ENCODE assay signal across 26 cellular contexts in the genomic region with DNA sequence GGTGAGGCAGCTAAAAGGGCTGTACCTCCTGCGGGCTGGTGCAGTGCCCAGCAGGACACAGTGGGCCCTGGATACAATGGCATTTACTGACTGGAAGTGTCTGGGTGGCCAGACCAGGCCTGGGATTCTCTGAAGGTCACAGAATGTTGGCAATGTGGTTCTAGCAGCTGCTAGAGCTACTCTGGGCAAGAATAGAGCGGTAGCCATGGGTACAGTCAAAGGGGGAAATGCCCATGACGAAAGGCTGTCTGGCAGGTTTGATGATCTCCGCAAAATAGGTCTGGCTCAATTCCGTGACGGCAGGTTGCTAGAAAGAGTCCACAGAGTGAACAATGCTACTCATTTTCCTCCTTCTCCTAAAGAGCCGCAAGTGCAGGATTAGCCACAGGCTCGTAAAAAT.
DNase-seq lines count a peak whose midpoint lies in the region; ATAC-seq, FAIRE-seq and TF ChIP-seq lines count a peak whose summit lies in the region.
"Had no signal": no experiment of that assay in that cellular context is flagged by ENCODE, and none has a peak within 500 bp of the region (broad histone marks: within the 10 kb centered on the region; RNA-seq: fewer than 3 reads in every experiment).

No MANE protein-coding gene starts in this region.

- intact Hi-C loops in right lobe of liver (cut with DNase I) = no loop called here
- intact Hi-C loops in HepG2 (cut with micrococcal nuclease; ENCODE audit: unreplicated experiment) = no loop called here
- intact Hi-C loops in left ventricle myocardium inferior (cut with micrococcal nuclease) = no loop called here
- intact Hi-C loops in Calu3 (cut with micrococcal nuclease; ENCODE audit: unreplicated experiment) = no loop called here
- intact Hi-C loops in CD4-positive, alpha-beta T cell (cut with DNase I, micrococcal nuclease) = no loop called here

- H3K4me1 Mint-ChIP-seq in nephron progenitor cell (peaks cover 41% of the 10 kb centered on the region), Calu3 (ENCODE audit: low read depth, unreplicated experiment) (peaks cover 21% of the 10 kb centered on the region)
- H3K4me1 Mint-ChIP-seq in CD4-positive, alpha-beta T cell (ENCODE audit: low read depth) = peaks cover 12% of the 10 kb centered on the region
- H3K4me1 Mint-ChIP-seq: stimulated activated naive CD8-positive, alpha-beta T cell treated with anti-CD3 and anti-CD28 coated beads, Interleukin-15, amount 100 ng/mL, for 72 hours; T-cell had no signal

- H3K4me3 ChIP-seq in right lobe of liver (no peak overlapping the region), HepG2 (replicated peaks in 1 of 3; ENCODE audit: insufficient read depth in 1 of 3, low read depth in 2 of 3, low read length in 3 of 3) (no peak overlapping the region), left ventricle myocardium inferior (no peak overlapping the region)
- H3K4me3 ChIP-seq: A549, ovary, SJSA1, transverse colon had no signal

- H3K9me3 ChIP-seq in right lobe of liver = no peaks in the 10 kb centered on the region
- no peaks in the 10 kb centered on the region for H3K9me3 ChIP-seq in HepG2 (ENCODE audit: low read length)
- H3K9me3 ChIP-seq in left ventricle myocardium inferior (replicated peaks) = no peaks in the 10 kb centered on the region
- no peaks in the 10 kb centered on the region for H3K9me3 ChIP-seq in CD4-positive, alpha-beta T cell (ENCODE audit: control insufficient read depth, low read length)
- H3K9me3 ChIP-seq: A549, BE2C, ovary, SJSA1, transverse colon had no signal

- no peaks in the 10 kb centered on the region for H3K9me3 Mint-ChIP-seq in nephron progenitor cell
- H3K9me3 Mint-ChIP-seq in Calu3 (ENCODE audit: low read depth, unreplicated experiment) = no peaks in the 10 kb centered on the region
- no peaks in the 10 kb centered on the region for H3K9me3 Mint-ChIP-seq in CD4-positive, alpha-beta T cell
- H3K9me3 Mint-ChIP-seq: natural killer cell; stimulated activated naive CD8-positive, alpha-beta T cell treated with anti-CD3 and anti-CD28 coated beads, Interleukin-15, amount 100 ng/mL, for 72 hours; T-cell had no signal

- TF ChIP-seq POLR2A in right lobe of liver (IDR thresholded peaks at IDR 0.05) (no peak), HepG2 (IDR thresholded peaks at IDR 0.05; ENCODE audit: insufficient read depth in 1 of 2, low read depth in 2 of 2, low read length in 2 of 2) (no peak)

- H3K36me3 Mint-ChIP-seq in nephron progenitor cell (ENCODE audit: low read depth) = peaks cover 39% of the 10 kb centered on the region
- no peaks in the 10 kb centered on the region for H3K36me3 Mint-ChIP-seq in Calu3 (ENCODE audit: insufficient read depth, unreplicated experiment)
- no peaks in the 10 kb centered on the region for H3K36me3 Mint-ChIP-seq in CD4-positive, alpha-beta T cell (ENCODE audit: low read depth)
- H3K36me3 Mint-ChIP-seq: natural killer cell had no signal

- peaks cover 0 to 26% (median 5%) of the 10 kb centered on the region in 4 donors for H3K4me1 ChIP-seq in right lobe of liver
- H3K4me1 ChIP-seq in HepG2 (ENCODE audit: insufficient read depth, low read length) = peaks cover 13% of the 10 kb centered on the region; the same call in 1 of the 2 replicates
- H3K4me1 ChIP-seq in left ventricle myocardium inferior = peaks cover 24% of the 10 kb centered on the region
- H3K4me1 ChIP-seq: A549, BE2C, SJSA1, transverse colon had no signal

- no peak overlapping the region for H3K9ac ChIP-seq in HepG2 (ENCODE audit: insufficient read depth, low read depth, low read length)

- DNase-seq in right lobe of liver = no peak
- DNase-seq in HepG2 (ENCODE audit: low spot score) = no peak
- DNase-seq in left ventricle myocardium inferior = no peak
- no peak for DNase-seq in nephron progenitor cell
- DNase-seq in Calu3 = no peak
- no peak for DNase-seq in CD4-positive, alpha-beta T cell
- DNase-seq in effector CD8-positive, alpha-beta T cell (lab: John Stamatoyannopoulos, UW) = no peak
- DNase-seq: activated gamma-delta T cell; BE2C; brain microvascular endothelial cell; COR-L47; DMS79 treated with DMSO at 0.1 percent for 48 hours; natural killer cell; NCI-H69; ovary; stimulated activated naive CD8-positive, alpha-beta T cell treated with anti-CD3 and anti-CD28 coated beads, Interleukin-15, amount 100 ng/mL, for 72 hours; T-cell; transverse colon had no signal

- H3K27ac Mint-ChIP-seq in nephron progenitor cell (peak overlapping the region; percentile 44), Calu3 (ENCODE audit: unreplicated experiment) (no peak overlapping the region)
- H3K27ac Mint-ChIP-seq in CD4-positive, alpha-beta T cell = no peak overlapping the region
- H3K27ac Mint-ChIP-seq: natural killer cell; stimulated activated naive CD8-positive, alpha-beta T cell treated with anti-CD3 and anti-CD28 coated beads, Interleukin-15, amount 100 ng/mL, for 72 hours; T-cell had no signal

- H3K79me2 ChIP-seq in HepG2 (ENCODE audit: insufficient read depth, low read length) = no peaks in the 10 kb centered on the region

- TF ChIP-seq RAD21 in HepG2 (CRISPR knock-in tag; IDR thresholded peaks at IDR 0.05) = no peak

- in situ Hi-C loops in HepG2 (cut with HindIII; ENCODE audit: extremely low pct_ligation_motif_present, low pct_unique_long_range_greater_than_20kb) = no loop called here

- no peak overlapping the region for H3K4me3 Mint-ChIP-seq in nephron progenitor cell
- H3K4me3 Mint-ChIP-seq in Calu3 (ENCODE audit: low read depth, unreplicated experiment) = no peak overlapping the region
- H3K4me3 Mint-ChIP-seq in CD4-positive, alpha-beta T cell = no peak overlapping the region
- H3K4me3 Mint-ChIP-seq: natural killer cell; stimulated activated naive CD8-positive, alpha-beta T cell treated with anti-CD3 and anti-CD28 coated beads, Interleukin-15, amount 100 ng/mL, for 72 hours; T-cell had no signal

- no peak overlapping the region for H2AFZ ChIP-seq in HepG2 (ENCODE audit: low read length)

- H3K4me2 ChIP-seq in HepG2 (ENCODE audit: low read depth, low read length) = no peak overlapping the region
- H3K4me2 ChIP-seq: A549 had no signal

- ATAC-seq in right lobe of liver (peak in 3 of 4 donors; percentile 10 to 29 (median 21)), HepG2 (no peak), HG03095 (IDR thresholded peaks at IDR 0.05; ENCODE audit: unreplicated experiment) (no peak)
- ATAC-seq in CD4-positive, alpha-beta T cell (ENCODE audit: poor library complexity) = no peak
- ATAC-seq: A549; natural killer cell; sciatic nerve; stimulated activated naive CD8-positive, alpha-beta T cell treated with anti-CD3 and anti-CD28 coated beads, Interleukin-15, amount 100 ng/mL, for 72 hours; T-cell had no signal

- no peak for TF ChIP-seq CTCF in right lobe of liver (IDR thresholded peaks at IDR 0.05)
- no peak for TF ChIP-seq CTCF in HepG2 (CRISPR knock-in tag; IDR thresholded peaks at IDR 0.05)
- no peak for TF ChIP-seq CTCF in left ventricle myocardium inferior (IDR thresholded peaks at IDR 0.05; ENCODE audit: borderline replicate concordance)
- TF ChIP-seq CTCF in nephron progenitor cell (IDR thresholded peaks at IDR 0.05) = no peak
- TF ChIP-seq CTCF in Calu3 (IDR thresholded peaks at IDR 0.05; ENCODE audit: unreplicated experiment) = no peak
- TF ChIP-seq CTCF in CD4-positive, alpha-beta T cell (IDR thresholded peaks at IDR 0.05) = no peak

- H3K27me3 Mint-ChIP-seq in nephron progenitor cell (ENCODE audit: low read depth, poor library complexity) = peaks cover 3% of the 10 kb centered on the region
- H3K27me3 Mint-ChIP-seq in Calu3 (ENCODE audit: unreplicated experiment) = peaks cover 59% of the 10 kb centered on the region
- H3K27me3 Mint-ChIP-seq in CD4-positive, alpha-beta T cell = no peaks in the 10 kb centered on the region
- H3K27me3 Mint-ChIP-seq: T-cell had no signal

- no peak for TF ChIP-seq EP300 in HepG2 (IDR thresholded peaks at IDR 0.05; ENCODE audit: low read depth in 2 of 2, low read length in 2 of 2)
- no peak for TF ChIP-seq EP300 in HepG2 (CRISPR knock-in tag; IDR thresholded peaks at IDR 0.05; ENCODE audit: borderline replicate concordance)

- BruUV-seq in HepG2 (replicated peaks; lab: Mats Ljungman, UMichigan) (no TSS peak), Calu3 (replicated peaks; lab: Mats Ljungman, UMichigan) (no TSS peak)

- H3K36me3 ChIP-seq in right lobe of liver (no peaks in the 10 kb centered on the region), HepG2 (replicated peaks in 1 of 2; ENCODE audit: control insufficient read depth in 1 of 2, insufficient read depth in 2 of 2, low read length in 2 of 2) (no peaks in the 10 kb centered on the region), left ventricle myocardium inferior (no peaks in the 10 kb centered on the region)
- H3K36me3 ChIP-seq: BE2C, brain microvascular endothelial cell, ovary, SJSA1, transverse colon had no signal

- 100% methylated on average over 1 of the region's 8 CpGs for WGBS in right lobe of liver (ENCODE audit: insufficient coverage, low coverage, low lambda C conversion rate, missing lambda C conversion rate)
- WGBS in HepG2 (ENCODE audit: low lambda C conversion rate) = 55% methylated on average over 8 of the region's 8 CpGs

- no peak for FAIRE-seq in HepG2 (lab: Jason Lieb, UNC)
- FAIRE-seq: A549, colon, H54, RCC 7860, TTC549 had no signal

- POLR2A ChIA-PET in HepG2 (lab: Yijun Ruan, JAX) = no interaction called here
- POLR2A ChIA-PET in CD4-positive, alpha-beta T cell (lab: Charles Lee) = no interaction called here

- H4K20me1 ChIP-seq in HepG2 (ENCODE audit: insufficient read depth, low read length) = no peaks in the 10 kb centered on the region

- CTCF ChIA-PET in HepG2 (lab: Yijun Ruan, JAX; ENCODE audit: low intra/inter-chr PET ratio, low total read pairs) (no interaction called here), Calu3 (lab: Charles Lee) (no interaction called here)
- CTCF ChIA-PET in CD4-positive, alpha-beta T cell (lab: Charles Lee) = no interaction called here

- H3K27ac ChIP-seq in right lobe of liver = peak overlapping the region in 1 of 3 donors; percentile 65
- H3K27ac ChIP-seq in HepG2 (ENCODE audit: extremely low read length, insufficient read depth, low read length) = no peak overlapping the region
- peak overlapping the region; percentile 48 for H3K27ac ChIP-seq in left ventricle myocardium inferior (replicated peaks)
- no peak overlapping the region for H3K27ac ChIP-seq in CD4-positive, alpha-beta T cell (ENCODE audit: low read depth, low read length)
- H3K27ac ChIP-seq: A549, brain microvascular endothelial cell, ovary, SJSA1, transverse colon had no signal

- no peaks in the 10 kb centered on the region for H3K27me3 ChIP-seq in right lobe of liver
- H3K27me3 ChIP-seq in HepG2 (ENCODE audit: control insufficient read depth in 1 of 2, insufficient read depth in 2 of 2, low read length in 2 of 2) = peaks cover 0 to 11% of the 10 kb centered on the region in 2 experiments; a peak in 1 of 5 replicates
- H3K27me3 ChIP-seq in left ventricle myocardium inferior (ENCODE audit: low read depth) = no peaks in the 10 kb centered on the region
- H3K27me3 ChIP-seq in CD4-positive, alpha-beta T cell (ENCODE audit: control insufficient read depth, insufficient read depth, low read length) = no peaks in the 10 kb centered on the region
- H3K27me3 ChIP-seq: BE2C, brain microvascular endothelial cell, ovary, SJSA1, transverse colon had no signal

TF ChIP-seq in HepG2, 621 proteins besides CTCF, POLR2A, EP300 and RAD21 (continues in another document):
- no peak for TF ChIP-seq MED1 (CRISPR knock-in tag; IDR thresholded peaks at IDR 0.05)

Comparison
In these comparisons a context has a peak if more than half of its experiments do, and no peak if none do; other contexts are left out.
1. ATAC-seq: peak in right lobe of liver (3 of 4); none in HepG2 (single experiment), HG03095 (single experiment) and CD4-positive, alpha-beta T cell (single experiment).